9 cellular contexts compared by ENCODE assay signal in genomic region chr3:46939578-46940405, GRCh38. TPM values are rescaled to one million over a fixed set of nuclear protein-coding genes. Genes with fewer than 3 reads are reported as not detected.
DNase-seq lines count a peak whose midpoint lies in the region; ATAC-seq and TF ChIP-seq lines count a peak whose summit lies in the region.
"Had no signal": no experiment of that assay in that cellular context is flagged by ENCODE, and none has a peak within 500 bp of the region (broad histone marks: within the 10 kb centered on the region; RNA-seq: fewer than 3 reads in every experiment).

No MANE protein-coding gene starts in this region.

- peaks cover 4% of the 10 kb centered on the region for H3K36me3 Mint-ChIP-seq in activated naive CD8-positive, alpha-beta T cell
- H3K36me3 Mint-ChIP-seq in activated naive CD8-positive, alpha-beta T cell treated with anti-CD3 and anti-CD28 coated beads for 36 hours, result peaks cover 23% of the 10 kb centered on the region

- peaks cover 47% of the 10 kb centered on the region for H3K79me2 ChIP-seq in mesendoderm (ENCODE audit: control insufficient read depth, insufficient read depth, low read length)

- TF ChIP-seq EP300 in upper lobe of left lung (IDR thresholded peaks at IDR 0.05), result no peak

- H2BK5ac ChIP-seq in mesendoderm (ENCODE audit: low read length), result no peak overlapping the region

- no peak for TF ChIP-seq CTCF in adrenal gland (IDR thresholded peaks at IDR 0.05)
- no peak for TF ChIP-seq CTCF in upper lobe of left lung (IDR thresholded peaks at IDR 0.05)

- no peak overlapping the region for H3K56ac ChIP-seq in mesendoderm (ENCODE audit: low read length)

- peaks cover 0 to 26% of the 10 kb centered on the region in 2 donors for H3K36me3 ChIP-seq in adrenal gland (replicated peaks in 1 of 2)
- H3K36me3 ChIP-seq in mesendoderm (ENCODE audit: control insufficient read depth, insufficient read depth, low read length), result no peaks in the 10 kb centered on the region
- peaks cover 0 to 39% (median 19%) of the 10 kb centered on the region in 4 donors for H3K36me3 ChIP-seq in upper lobe of left lung

- DNase-seq in activated naive CD8-positive, alpha-beta T cell treated with anti-CD3 and anti-CD28 coated beads for 36 hours, result no peak
- DNase-seq in adrenal gland, result peak in 3 of 7 donors; percentile 5 to 18 (median 15)
- DNase-seq in mesendoderm, result peak; percentile 34
- no peak for DNase-seq in upper lobe of left lung
- no peak for DNase-seq in SW480 (ENCODE audit: low spot score)
- DNase-seq in NCI-H2081 (lab: John Stamatoyannopoulos, UW), result no peak
- DNase-seq: NCI-H2171 had no signal

- no peak overlapping the region for H3K4me2 ChIP-seq in mesendoderm (ENCODE audit: low read length)

- 75 to 88% (median 81%) methylated on average over 10 to 12 of the region's 12 CpGs for WGBS in adrenal gland, 4 donors
- WGBS in mesendoderm (ENCODE audit: extremely low coverage, insufficient coverage, low lambda C conversion rate), result no CpG with 5 or more reads among the region's 12 CpGs
- WGBS in upper lobe of left lung, 2 donors, result 78 to 80% methylated on average over 8 to 12 of the region's 12 CpGs

- no peaks in the 10 kb centered on the region for H3K27me3 ChIP-seq in adrenal gland
- H3K27me3 ChIP-seq in mesendoderm (ENCODE audit: insufficient read depth, low read length, poor library complexity), result no peaks in the 10 kb centered on the region
- H3K27me3 ChIP-seq in upper lobe of left lung, result no peaks in the 10 kb centered on the region

- no peak overlapping the region for H2BK120ac ChIP-seq in mesendoderm (ENCODE audit: low read depth, low read length)

- ATAC-seq in upper lobe of left lung (ENCODE audit: low FRiP score in 2 of 2) (no peak), GM19351 (IDR thresholded peaks at IDR 0.05; ENCODE audit: unreplicated experiment) (no peak)

- H3K4me1 ChIP-seq in adrenal gland (replicated peaks in 1 of 2) (peaks cover 38 to 60% of the 10 kb centered on the region in 2 donors), mesendoderm (ENCODE audit: control insufficient read depth, low read depth, low read length) (peaks cover 22% of the 10 kb centered on the region), upper lobe of left lung (peaks cover 54 to 90% (median 64%) of the 10 kb centered on the region in 4 donors)

- no peak overlapping the region for H3K4ac ChIP-seq in mesendoderm (ENCODE audit: low read depth, low read length)

- TF ChIP-seq POLR2A in adrenal gland (IDR thresholded peaks at IDR 0.05), result no peak
- TF ChIP-seq POLR2A in upper lobe of left lung (IDR thresholded peaks at IDR 0.05), result no peak

- no peak overlapping the region for H2AK5ac ChIP-seq in mesendoderm (ENCODE audit: low read length)

- no peak overlapping the region for H3K18ac ChIP-seq in mesendoderm (ENCODE audit: low read length)

- intact Hi-C loops in adrenal gland (cut with DNase I), result no loop called here

- no peak overlapping the region for H3K9ac ChIP-seq in mesendoderm (ENCODE audit: low read length)

- H3K9me3 Mint-ChIP-seq in activated naive CD8-positive, alpha-beta T cell (ENCODE audit: low read depth), result no peaks in the 10 kb centered on the region
- no peaks in the 10 kb centered on the region for H3K9me3 Mint-ChIP-seq in activated naive CD8-positive, alpha-beta T cell treated with anti-CD3 and anti-CD28 coated beads for 36 hours

- H3K9me3 ChIP-seq in adrenal gland (replicated peaks in 1 of 3) (no peaks in the 10 kb centered on the region), upper lobe of left lung (no peaks in the 10 kb centered on the region)

- no peak overlapping the region for H4K8ac ChIP-seq in mesendoderm (ENCODE audit: low read depth, low read length)

- H3K27ac Mint-ChIP-seq in activated naive CD8-positive, alpha-beta T cell, result peak overlapping the region; percentile 65
- no peak overlapping the region for H3K27ac Mint-ChIP-seq in activated naive CD8-positive, alpha-beta T cell treated with anti-CD3 and anti-CD28 coated beads for 36 hours

- no peak overlapping the region for H3K23ac ChIP-seq in mesendoderm (ENCODE audit: low read length)

- no peaks in the 10 kb centered on the region for H3K27me3 Mint-ChIP-seq in activated naive CD8-positive, alpha-beta T cell
- no peaks in the 10 kb centered on the region for H3K27me3 Mint-ChIP-seq in activated naive CD8-positive, alpha-beta T cell treated with anti-CD3 and anti-CD28 coated beads for 36 hours

- no peak overlapping the region for H2BK15ac ChIP-seq in mesendoderm (replicated peaks; ENCODE audit: low read depth)

- H3K27ac ChIP-seq in adrenal gland (peak overlapping the region in 3 of 5 donors; percentile 2 to 44 (median 23)), mesendoderm (ENCODE audit: low read depth, low read length) (no peak overlapping the region), upper lobe of left lung (peak overlapping the region; percentile 54 to 86 (median 60))

- no peak overlapping the region for H3K4me3 Mint-ChIP-seq in activated naive CD8-positive, alpha-beta T cell
- H3K4me3 Mint-ChIP-seq in activated naive CD8-positive, alpha-beta T cell treated with anti-CD3 and anti-CD28 coated beads for 36 hours, result no peak overlapping the region

- H3K4me3 ChIP-seq in adrenal gland, result no peak overlapping the region
- H3K4me3 ChIP-seq in mesendoderm (ENCODE audit: low read length), result no peak overlapping the region
- no peak overlapping the region for H3K4me3 ChIP-seq in upper lobe of left lung

- peaks cover 44% of the 10 kb centered on the region for H3K79me1 ChIP-seq in mesendoderm (ENCODE audit: low read length)

- H3K4me1 Mint-ChIP-seq in activated naive CD8-positive, alpha-beta T cell (ENCODE audit: low read depth), result peaks cover 44% of the 10 kb centered on the region
- peaks cover 40% of the 10 kb centered on the region for H3K4me1 Mint-ChIP-seq in activated naive CD8-positive, alpha-beta T cell treated with anti-CD3 and anti-CD28 coated beads for 36 hours

- H4K5ac ChIP-seq in mesendoderm (ENCODE audit: low read length), result no peak overlapping the region

RNA-seq across cellular contexts. Expression of gene CCDC12, which starts 36.8 kb away (rescaled TPM):
- 10 to 100 TPM; 48.8 to 55.4 TPM for total RNA-seq in activated naive CD8-positive, alpha-beta T cell treated with anti-CD3 and anti-CD28 coated beads for 36 hours
- total RNA-seq in adrenal gland (10 to 100 TPM; 33.2 to 77.0 (median 65.9) TPM), upper lobe of left lung (10 to 100 TPM; 42.3 to 93.2 (median 69.8) TPM)
- 100 to 1,000 TPM in 2 of 3 donors, 10 to 100 TPM in 1; 72.0 to 145 (median 122) TPM for polyA plus RNA-seq in adrenal gland
- polyA plus RNA-seq in mesendoderm (2013, experiment 1 of 2), result 49.1 TPM
- polyA plus RNA-seq in mesendoderm (2013, experiment 2 of 2), result 48.9 TPM

RNA-seq across cellular contexts. Expression of gene NBEAL2, which starts 39.7 kb away (rescaled TPM):
- total RNA-seq in activated naive CD8-positive, alpha-beta T cell treated with anti-CD3 and anti-CD28 coated beads for 36 hours, result 10 to 100 TPM; 63.1 to 67.4 TPM
- total RNA-seq in adrenal gland (10 to 100 TPM; 17.5 to 47.1 (median 29.0) TPM), upper lobe of left lung (100 to 1,000 TPM in 5 of 6 donors, 10 to 100 TPM in 1; 94.7 to 436 (median 163) TPM)
- 100 to 1,000 TPM in 1 of 3 donors, 10 to 100 TPM in 2; 20.8 to 154 (median 71.6) TPM for polyA plus RNA-seq in adrenal gland
- polyA plus RNA-seq in mesendoderm (2013, experiment 1 of 2), result 11.0 TPM
- 11.0 TPM for polyA plus RNA-seq in mesendoderm (2013, experiment 2 of 2)
